Comparison of ENCODE assay signal across 19 cellular contexts in the genomic region with DNA sequence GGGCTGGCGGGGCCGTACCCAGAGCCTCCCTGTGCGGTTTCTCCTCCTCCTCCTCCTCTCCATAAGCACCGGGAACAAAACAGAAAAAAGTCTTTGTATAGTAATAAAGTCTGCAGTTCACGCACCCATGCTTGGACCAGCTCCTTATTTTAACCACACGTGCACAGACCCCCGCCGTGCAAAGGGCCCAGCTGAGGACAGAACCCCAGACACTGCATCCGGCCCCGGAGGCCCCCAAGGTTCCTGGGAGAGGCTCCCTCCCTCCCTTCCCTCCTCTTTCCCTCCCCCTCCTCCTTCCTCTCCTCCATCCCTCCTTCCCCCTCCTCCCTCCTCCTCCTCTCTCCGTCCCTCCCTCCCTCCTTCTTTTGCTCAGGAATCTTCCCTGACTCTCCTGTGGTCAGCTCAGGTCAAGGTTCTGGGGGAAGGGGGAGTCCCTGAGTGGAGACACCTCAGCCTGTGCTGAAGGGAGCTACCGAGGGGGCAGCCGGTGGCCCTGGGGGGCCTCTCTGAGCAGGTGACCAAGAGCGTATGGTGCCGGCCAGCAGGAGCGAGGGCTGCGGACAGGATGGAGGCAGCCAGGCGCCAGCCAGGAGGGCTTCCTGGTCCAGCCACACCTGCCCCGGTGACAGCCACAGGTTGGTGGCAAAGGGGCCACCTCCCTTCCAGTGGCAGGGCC. TPM values are rescaled to one million over a fixed set of nuclear protein-coding genes. Genes with fewer than 3 reads are reported as not detected.
DNase-seq lines count a peak whose midpoint lies in the region; ATAC-seq and TF ChIP-seq lines count a peak whose summit lies in the region.
"Had no signal": no experiment of that assay in that cellular context is flagged by ENCODE, and none has a peak within 500 bp of the region (broad histone marks: within the 10 kb centered on the region; RNA-seq: fewer than 3 reads in every experiment).

No MANE protein-coding gene starts in this region.

- no peaks in the 10 kb centered on the region for H3K9me3 Mint-ChIP-seq in activated B cell treated with CpG ODN at 0.5 μM for 24 hours
- no peaks in the 10 kb centered on the region for H3K9me3 Mint-ChIP-seq in stimulated activated naive B cell treated with anti-CD40 and anti-IgM and Interleukin-4, amounts not matched to agents 10 μg/mL and 1 μg/mL and 100 μg/mL, for 72 hours
- H3K9me3 Mint-ChIP-seq: activated CD4-positive, alpha-beta T cell treated with anti-CD3 and anti-CD28 coated beads, Interleukin-2, amount 10 ng/mL, durations not matched to agents 24 days and 14 days; activated T-cell treated with anti-CD3 and anti-CD28 coated beads, Interleukin-2, amount 50 U/mL, for 24 hours; naive thymus-derived CD8-positive, alpha-beta T cell had no signal

- H3K27me3 ChIP-seq in left ventricle myocardium inferior (ENCODE audit: low read depth), result peaks cover 100% of the 10 kb centered on the region

- peak overlapping the region; percentile 73 for H3K4me3 Mint-ChIP-seq in activated B cell treated with CpG ODN at 0.5 μM for 24 hours
- H3K4me3 Mint-ChIP-seq in stimulated activated naive B cell treated with anti-CD40 and anti-IgM and Interleukin-4, amounts not matched to agents 10 μg/mL and 1 μg/mL and 100 μg/mL, for 72 hours, result peak overlapping the region; percentile 14 to 64
- H3K4me3 Mint-ChIP-seq: activated CD4-positive, alpha-beta T cell treated with anti-CD3 and anti-CD28 coated beads, Interleukin-2, amount 10 ng/mL, durations not matched to agents 24 days and 14 days; activated T-cell treated with anti-CD3 and anti-CD28 coated beads, Interleukin-2, amount 50 U/mL, for 24 hours had no signal

- no peak overlapping the region for H3K27ac ChIP-seq in left ventricle myocardium inferior (replicated peaks)
- H3K27ac ChIP-seq: GM23248 had no signal

- H3K36me3 Mint-ChIP-seq in activated B cell treated with CpG ODN at 0.5 μM for 24 hours (ENCODE audit: low read depth), result no peaks in the 10 kb centered on the region
- H3K36me3 Mint-ChIP-seq in stimulated activated naive B cell treated with anti-CD40 and anti-IgM and Interleukin-4, amounts not matched to agents 10 μg/mL and 1 μg/mL and 100 μg/mL, for 72 hours, result no peaks in the 10 kb centered on the region
- H3K36me3 Mint-ChIP-seq: naive thymus-derived CD8-positive, alpha-beta T cell had no signal

- H3K27me3 Mint-ChIP-seq in activated B cell treated with CpG ODN at 0.5 μM for 24 hours, result peaks cover under 1% of the 10 kb centered on the region
- H3K27me3 Mint-ChIP-seq in stimulated activated naive B cell treated with anti-CD40 and anti-IgM and Interleukin-4, amounts not matched to agents 10 μg/mL and 1 μg/mL and 100 μg/mL, for 72 hours, result peaks cover 5 to 13% of the 10 kb centered on the region in 2 donors

- TF ChIP-seq CTCF in left ventricle myocardium inferior (IDR thresholded peaks at IDR 0.05; ENCODE audit: borderline replicate concordance) (no peak), activated B cell treated with CpG ODN at 0.5 μM for 24 hours (IDR thresholded peaks at IDR 0.05) (no peak)

- no peak overlapping the region for H3K27ac Mint-ChIP-seq in activated B cell treated with CpG ODN at 0.5 μM for 24 hours
- H3K27ac Mint-ChIP-seq in stimulated activated naive B cell treated with anti-CD40 and anti-IgM and Interleukin-4, amounts not matched to agents 10 μg/mL and 1 μg/mL and 100 μg/mL, for 72 hours, result no peak overlapping the region
- H3K27ac Mint-ChIP-seq: activated CD4-positive, alpha-beta T cell treated with anti-CD3 and anti-CD28 coated beads, Interleukin-2, amount 10 ng/mL, durations not matched to agents 24 days and 14 days; activated T-cell treated with anti-CD3 and anti-CD28 coated beads, Interleukin-2, amount 50 U/mL, for 24 hours had no signal

- POLR2A ChIA-PET in activated B cell treated with CpG ODN at 0.5 μM for 24 hours (lab: Charles Lee), result interaction anchor here (0.5 to 4.2 kb wide), 10 partner anchors 12 to 131 kb away, joined by 3 to 49 read pairs (median 4); a partner anchor contains a TSS

- H3K4me1 ChIP-seq in left ventricle myocardium inferior, result peaks cover 7% of the 10 kb centered on the region

- no peaks in the 10 kb centered on the region for H3K36me3 ChIP-seq in left ventricle myocardium inferior

- intact Hi-C loops in left ventricle myocardium superior (cut with micrococcal nuclease) (no loop called here), left ventricle myocardium inferior (cut with micrococcal nuclease) (no loop called here), activated B cell treated with CpG ODN at 0.5 μM for 24 hours (cut with micrococcal nuclease) (loop anchor here (2.0 kb wide), 4 partner anchors 26 to 38 kb away; no protein-coding TSS in a partner anchor), left colon (cut with DNase I, micrococcal nuclease) (no loop called here)

- H3K4me3 ChIP-seq in left ventricle myocardium inferior, result no peak overlapping the region
- H3K4me3 ChIP-seq: GM23248 had no signal

- DNase-seq in left ventricle myocardium superior (peak; percentile 22), left ventricle myocardium inferior (no peak), activated B cell treated with CpG ODN at 0.5 μM for 24 hours (peak; percentile 27), left colon (peak; percentile 37 to 50), MV-4-11 (lab: John Stamatoyannopoulos, UW) (no peak), NCI-H146 (lab: John Stamatoyannopoulos, UW) (no peak)
- DNase-seq in stimulated activated naive B cell treated with anti-CD40 and anti-IgM and Interleukin-4, amounts not matched to agents 10 μg/mL and 1 μg/mL and 100 μg/mL, for 72 hours, result no peak
- DNase-seq: activated CD4-positive, alpha-beta T cell treated with anti-CD3 and anti-CD28 coated beads, Interleukin-2, amount 10 ng/mL, durations not matched to agents 24 days and 14 days; activated T-cell treated with anti-CD3 and anti-CD28 coated beads, Interleukin-2, amount 50 U/mL, for 24 hours; effector CD4-positive, alpha-beta T cell; GM23248; hypothalamus; NCI-H2029 treated with DMSO at 0.1 percent for 48 hours; NCI-H524 treated with DMSO at 0.1 percent for 48 hours had no signal

- H3K9me3 ChIP-seq in left ventricle myocardium inferior (replicated peaks), result peaks cover 2% of the 10 kb centered on the region

- no peak for ATAC-seq in left ventricle myocardium superior
- no peak for ATAC-seq in activated B cell treated with CpG ODN at 0.5 μM for 24 hours (ENCODE audit: low read depth)
- peak; percentile 18 for ATAC-seq in left colon
- no peak for ATAC-seq in stimulated activated naive B cell treated with anti-CD40 and anti-IgM and Interleukin-4, amounts not matched to agents 10 μg/mL and 1 μg/mL and 100 μg/mL, for 72 hours (replicated peaks)
- no peak for ATAC-seq in HG02870 (IDR thresholded peaks at IDR 0.05; ENCODE audit: unreplicated experiment)
- ATAC-seq: naive thymus-derived CD8-positive, alpha-beta T cell had no signal

- CTCF ChIA-PET in activated B cell treated with CpG ODN at 0.5 μM for 24 hours (lab: Charles Lee), result interaction anchor here (0.8 to 2.2 kb wide), 3 partner anchors 19 to 48 kb away, joined by 3 to 5 read pairs (median 3); no protein-coding TSS in a partner anchor

- peaks cover 45% of the 10 kb centered on the region for H3K4me1 Mint-ChIP-seq in activated B cell treated with CpG ODN at 0.5 μM for 24 hours
- peaks cover 16 to 62% of the 10 kb centered on the region in 2 donors for H3K4me1 Mint-ChIP-seq in stimulated activated naive B cell treated with anti-CD40 and anti-IgM and Interleukin-4, amounts not matched to agents 10 μg/mL and 1 μg/mL and 100 μg/mL, for 72 hours

RNA-seq across cellular contexts. Expression of a gene that starts 3.3 kb away (rescaled TPM):
- not detected for total RNA-seq in left ventricle myocardium superior
- not detected for total RNA-seq in left ventricle myocardium inferior
- total RNA-seq in activated B cell treated with CpG ODN at 0.5 μM for 24 hours, result 0.16 TPM in 1 of 2 replicates, not detected in the other
- 1 to 10 TPM; 1.2 to 3.0 TPM for total RNA-seq in left colon
- total RNA-seq: activated CD4-positive, alpha-beta T cell treated with anti-CD3 and anti-CD28 coated beads, Interleukin-2, amount 10 ng/mL, durations not matched to agents 24 days and 14 days; bronchial epithelial cell; G401; GM23248; liver; naive thymus-derived CD8-positive, alpha-beta T cell had no signal

RNA-seq across cellular contexts. Expression of a gene that starts 36.0 kb away (rescaled TPM):
- total RNA-seq in left ventricle myocardium superior (0.32 TPM), left ventricle myocardium inferior (not detected), activated B cell treated with CpG ODN at 0.5 μM for 24 hours (36.7 and 37.5 TPM in 2 replicates), left colon (1 to 10 TPM in 1 of 2 donors, under 1 TPM in 1; 0.64 to 3.7 TPM)
- total RNA-seq: bronchial epithelial cell, G401, GM23248 had no signal

RNA-seq across cellular contexts. Expression of a gene that starts 43.6 kb away (rescaled TPM):
- total RNA-seq in left ventricle myocardium superior (2.3 TPM), left ventricle myocardium inferior (2.2 TPM), activated B cell treated with CpG ODN at 0.5 μM for 24 hours (0.86 and 1.1 TPM in 2 replicates), left colon (1 to 10 TPM in 1 of 2 donors, under 1 TPM in 1; 0.55 to 1.3 TPM)
- total RNA-seq: bronchial epithelial cell, G401, GM23248 had no signal

RNA-seq across cellular contexts. Expression of a gene that starts 54.5 kb away (rescaled TPM):
- total RNA-seq in left ventricle myocardium superior, result 4.0 TPM
- total RNA-seq in left ventricle myocardium inferior, result 3.8 TPM
- total RNA-seq in activated B cell treated with CpG ODN at 0.5 μM for 24 hours, result 20.8 and 26.5 TPM in 2 replicates
- 10 to 100 TPM; 17.6 to 28.6 TPM for total RNA-seq in left colon

Comparison
In these comparisons a context has a peak if more than half of its experiments do, and no peak if none do; other contexts are left out.
1. DNase-seq: peak in left ventricle myocardium superior (single experiment), activated B cell treated with CpG ODN at 0.5 μM for 24 hours (single experiment) and left colon (2 of 2); none in left ventricle myocardium inferior (single experiment), stimulated activated naive B cell treated with anti-CD40 and anti-IgM and Interleukin-4, amounts not matched to agents 10 μg/mL and 1 μg/mL and 100 μg/mL, for 72 hours (single experiment), MV-4-11 (single experiment) and NCI-H146 (single experiment).